In genomic region chr9:112174223-112174964, GRCh38 we compare ENCODE assay signal across 8 cellular contexts. TPM values are rescaled to one million over a fixed set of nuclear protein-coding genes. Genes with fewer than 3 reads are reported as not detected.
DNase-seq lines count a peak whose midpoint lies in the region; ATAC-seq lines count a peak whose summit lies in the region.

No MANE protein-coding gene starts in this region.

- peak overlapping the region; percentile 45 for H3K27ac ChIP-seq in mesendoderm (ENCODE audit: low read depth, low read length)

- peak overlapping the region; percentile 77 for H4K8ac ChIP-seq in mesendoderm (ENCODE audit: low read depth, low read length)

- H3K79me1 ChIP-seq in mesendoderm (ENCODE audit: low read length): no peaks in the 10 kb centered on the region

- H3K18ac ChIP-seq in mesendoderm (ENCODE audit: low read length): peak overlapping the region; percentile 99

- peak overlapping the region; percentile 83 for H3K9ac ChIP-seq in mesendoderm (ENCODE audit: low read length)

- peaks cover 2% of the 10 kb centered on the region for H3K4me1 ChIP-seq in mesendoderm (ENCODE audit: control insufficient read depth, low read depth, low read length)

- peak overlapping the region; percentile 59 for H3K4me3 ChIP-seq in mesendoderm (ENCODE audit: low read length)

- no peaks in the 10 kb centered on the region for H3K27me3 ChIP-seq in mesendoderm (ENCODE audit: insufficient read depth, low read length, poor library complexity)

- peak; percentile 74 for DNase-seq in SIG-M5 treated with dmso at 0.1 percent for 504 hours (lab: John Stamatoyannopoulos, UW; ENCODE audit: unreplicated experiment)
- DNase-seq in SIG-M5 (lab: John Stamatoyannopoulos, UW): no peak
- peak; percentile 71 for DNase-seq in NCI-H2171 treated with DMSO at 0.1 percent for 48 hours (lab: John Stamatoyannopoulos, UW)
- DNase-seq in activated CD4-positive, alpha-beta T cell treated with anti-CD3 and anti-CD28 coated beads for 4 hours: peak; percentile 59 to 66
- DNase-seq in ecto neural progenitor cell (ENCODE audit: low spot score): peak; percentile 61
- DNase-seq in mesendoderm: peak; percentile 39
- peak; percentile 64 to 66 for DNase-seq in stimulated activated CD8-positive, alpha-beta memory T cell treated with anti-CD3 and anti-CD28 coated beads, Interleukin-2, amount 100 ng/mL, for 48 hours (ENCODE audit: low read depth in 2 of 2)

- H3K36me3 ChIP-seq in mesendoderm (ENCODE audit: control insufficient read depth, insufficient read depth, low read length): no peaks in the 10 kb centered on the region

- no peak overlapping the region for H4K5ac ChIP-seq in mesendoderm (ENCODE audit: low read length)

- H2BK5ac ChIP-seq in mesendoderm (ENCODE audit: low read length): no peak overlapping the region

- H3K56ac ChIP-seq in mesendoderm (ENCODE audit: low read length): peak overlapping the region; percentile 89

- H2BK120ac ChIP-seq in mesendoderm (ENCODE audit: low read depth, low read length): peak overlapping the region; percentile 95

- H3K4ac ChIP-seq in mesendoderm (ENCODE audit: low read depth, low read length): peak overlapping the region; percentile 92

- no peak overlapping the region for H2AK5ac ChIP-seq in mesendoderm (ENCODE audit: low read length)

- peak overlapping the region; percentile 76 for H2BK15ac ChIP-seq in mesendoderm (replicated peaks; ENCODE audit: low read depth)

- peak; percentile 92 for ATAC-seq in HG02943 (IDR thresholded peaks at IDR 0.05; ENCODE audit: low read depth, unreplicated experiment)

- no CpG with 5 or more reads among the region's 42 CpGs for WGBS in mesendoderm (ENCODE audit: extremely low coverage, insufficient coverage, low lambda C conversion rate)

- H3K79me2 ChIP-seq in mesendoderm (ENCODE audit: control insufficient read depth, insufficient read depth, low read length): no peaks in the 10 kb centered on the region

- H3K23ac ChIP-seq in mesendoderm (ENCODE audit: low read length): no peak overlapping the region

- peak overlapping the region; percentile 84 for H3K4me2 ChIP-seq in mesendoderm (ENCODE audit: low read length)

RNA-seq across cellular contexts. Expression of gene SUSD1, which starts 0.7 kb away (rescaled TPM):
- polyA plus RNA-seq in mesendoderm (2013, experiment 1 of 2): 2.5 TPM
- 2.6 TPM for polyA plus RNA-seq in mesendoderm (2013, experiment 2 of 2)
